In the genomic region with DNA sequence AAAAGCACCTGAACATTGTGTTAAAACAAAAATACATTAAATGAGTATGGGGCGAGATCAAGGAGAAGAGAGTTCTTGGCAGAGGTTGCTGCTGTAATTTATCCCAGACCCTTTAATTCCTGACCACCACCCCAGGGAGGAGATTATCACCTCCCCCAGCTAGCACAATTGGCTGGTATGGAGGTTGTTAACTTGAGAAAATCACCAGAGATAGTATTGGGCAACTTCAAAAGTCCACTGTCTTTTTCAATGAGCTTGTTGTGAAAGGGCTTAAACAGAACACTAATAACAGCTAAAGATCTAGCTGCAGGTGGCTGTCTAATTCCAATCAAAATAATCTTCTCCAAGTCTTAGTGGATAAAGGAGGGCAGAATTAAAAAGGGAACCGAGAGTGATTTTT, we compare ENCODE assay signal across 24 cellular contexts.
DNase-seq lines count a peak whose midpoint lies in the region; ATAC-seq, FAIRE-seq and TF ChIP-seq lines count a peak whose summit lies in the region.
"Had no signal": no experiment of that assay in that cellular context is flagged by ENCODE, and none has a peak within 500 bp of the region (broad histone marks: within the 10 kb centered on the region; RNA-seq: fewer than 3 reads in every experiment).

No MANE protein-coding gene starts in this region.

- TF ChIP-seq CTCF in D721Med (IDR thresholded peaks at IDR 0.05; ENCODE audit: insufficient read depth, missing control alignments): no peak

- ATAC-seq in sciatic nerve (peak; percentile 64), HG02798 (IDR thresholded peaks at IDR 0.05; ENCODE audit: poor library complexity, unreplicated experiment) (no peak), HG02642 (IDR thresholded peaks at IDR 0.05; ENCODE audit: poor library complexity, unreplicated experiment) (no peak)
- ATAC-seq: GM12878, Panc1 had no signal

- no peak for FAIRE-seq in D721Med (lab: Jason Lieb, UNC)
- FAIRE-seq: A204.1, GM12878, H54 had no signal

- intact Hi-C loops in sciatic nerve (cut with DNase I): no loop called here

- DNase-seq in D721Med (ENCODE audit: insufficient read length, low spot score): peak; percentile 20
- DNase-seq in NCI-H82 treated with DMSO at 0.1 percent for 48 hours (lab: John Stamatoyannopoulos, UW; ENCODE audit: unreplicated experiment): peak; percentile 67
- peak; percentile 6 for DNase-seq in islet precursor cell
- DNase-seq in sciatic nerve (ENCODE audit: low spot score): no peak
- DNase-seq in stimulated activated CD4-positive, alpha-beta T cell treated with anti-CD3 and anti-CD28 coated beads, Interleukin-2, amount 100 ng/mL, for 24 hours: no peak
- DNase-seq: AML-193; CD4-positive, alpha-beta memory T cell; COR-L47; DMS 273 treated with DMSO at 0.1 percent for 48 hours; DMS79; EL; GDM1; Karpas-422; NCI-H1694; NCI-H2029 treated with DMSO at 0.1 percent for 48 hours; NCI-H446 treated with DMSO at 0.1 percent for 48 hours; NCI-H526; SHP77 treated with DMSO at 0.1 percent for 48 hours had no signal

Comparison
In these comparisons a context has a peak if more than half of its experiments do, and no peak if none do; other contexts are left out.
1. DNase-seq: peak in D721Med (single experiment), NCI-H82 treated with DMSO at 0.1 percent for 48 hours (single experiment) and islet precursor cell (single experiment); none in sciatic nerve (single experiment) and stimulated activated CD4-positive, alpha-beta T cell treated with anti-CD3 and anti-CD28 coated beads, Interleukin-2, amount 100 ng/mL, for 24 hours (0 of 2).